In the genomic region with DNA sequence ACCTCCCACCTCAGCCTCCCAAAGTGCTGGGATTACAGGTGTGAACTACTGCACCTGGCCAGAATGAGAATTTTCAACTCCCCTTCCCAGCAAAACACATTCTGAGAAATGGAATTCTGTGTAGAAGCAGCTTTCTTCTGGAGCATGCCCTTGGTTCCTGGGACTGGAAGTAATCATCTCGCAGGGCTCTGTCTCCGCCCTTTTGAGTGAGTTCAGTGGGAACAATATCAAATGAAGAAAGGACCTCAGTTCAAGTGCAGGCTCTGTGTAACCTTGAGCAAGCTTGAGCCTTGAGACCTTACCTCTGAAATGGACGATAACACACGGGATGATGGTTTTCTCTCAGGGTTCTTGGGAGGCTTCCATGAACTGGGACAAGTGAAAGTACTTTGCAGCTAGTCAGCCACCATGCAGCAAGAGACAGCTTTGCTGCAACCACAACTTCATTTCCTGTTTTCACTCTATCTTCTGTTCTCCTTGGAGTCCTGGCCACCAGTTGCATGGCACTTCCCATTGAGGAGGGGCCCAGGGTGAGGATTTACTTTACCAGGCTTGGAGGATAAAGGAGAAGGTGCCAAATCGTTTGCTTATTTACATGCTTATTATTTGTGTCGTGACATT, we compare ENCODE assay signal across 23 cellular contexts. TPM values are rescaled to one million over a fixed set of nuclear protein-coding genes. Genes with fewer than 3 reads are reported as not detected.
A peak's percentile ranks its signal among the peaks of the same experiment; 100 is the strongest.
DNase-seq lines count a peak whose midpoint lies in the region; ATAC-seq lines count a peak whose summit lies in the region.
"Had no signal": no experiment of that assay in that cellular context is flagged by ENCODE, and none has a peak within 500 bp of the region (broad histone marks: within the 10 kb centered on the region; RNA-seq: fewer than 3 reads in every experiment).

No MANE protein-coding gene starts in this region.

- no peaks in the 10 kb centered on the region for H3K9me3 Mint-ChIP-seq in naive thymus-derived CD8-positive, alpha-beta T cell
- no peaks in the 10 kb centered on the region for H3K9me3 Mint-ChIP-seq in immature natural killer cell
- H3K9me3 Mint-ChIP-seq: activated T-helper 17 cell treated with anti-CD3 and anti-CD28 coated beads, Interleukin-2, amount 50 U/mL, for 72 hours; CD4-positive, CD25-positive, alpha-beta regulatory T cell; HFFc6; mesothelial cell of epicardium; nephron progenitor cell had no signal

- DNase-seq in activated CD8-positive, alpha-beta memory T cell treated with anti-CD3 and anti-CD28 coated beads for 24 hours = peak; percentile 40
- no peak for DNase-seq in activated CD8-positive, alpha-beta memory T cell treated with anti-CD3 and anti-CD28 coated beads, Interleukin-2, amount 50 U/mL, for 4 hours
- DNase-seq in GDM1 (lab: John Stamatoyannopoulos, UW) (peak; percentile 13), OCI-M1 (lab: John Stamatoyannopoulos, UW) (peak; percentile 16), immature natural killer cell (no peak), SW480 (ENCODE audit: low spot score) (no peak), posterior cingulate gyrus (no peak)
- DNase-seq in naive thymus-derived CD8-positive, alpha-beta T cell = peak in 2 of 10 donors; percentile 12 to 18
- DNase-seq: ACHN; amniotic stem cell; cortex of kidney; HFFc6; left colon; NCI-H1436; NCI-H2171; nephron progenitor cell; psoas muscle; stimulated activated CD4-positive, alpha-beta T cell treated with anti-CD3 and anti-CD28 coated beads, Interleukin-2, amount 100 ng/mL, for 24 hours; stimulated activated naive CD8-positive, alpha-beta T cell treated with anti-CD3 and anti-CD28 coated beads, Interleukin-15, Interleukin-2, amounts not matched to agents 100 U/mL and 50 U/mL, for 24 hours; tibial artery had no signal

- intact Hi-C loops in posterior cingulate gyrus (cut with DNase I) = no loop called here

- H3K27me3 Mint-ChIP-seq in naive thymus-derived CD8-positive, alpha-beta T cell = peaks cover 0 to 17% (median 4%) of the 10 kb centered on the region in 5 donors
- H3K27me3 Mint-ChIP-seq in immature natural killer cell (ENCODE audit: low read depth in 3 of 3) = peaks cover 5 to 8% (median 7%) of the 10 kb centered on the region in 3 donors
- H3K27me3 Mint-ChIP-seq: CD4-positive, CD25-positive, alpha-beta regulatory T cell had no signal

- no peaks in the 10 kb centered on the region for H3K36me3 Mint-ChIP-seq in naive thymus-derived CD8-positive, alpha-beta T cell
- no peaks in the 10 kb centered on the region for H3K36me3 Mint-ChIP-seq in immature natural killer cell
- H3K36me3 Mint-ChIP-seq: CD4-positive, CD25-positive, alpha-beta regulatory T cell; mesothelial cell of epicardium had no signal

- H3K4me1 Mint-ChIP-seq in naive thymus-derived CD8-positive, alpha-beta T cell = peaks cover 5 to 15% (median 10%) of the 10 kb centered on the region in 4 donors
- H3K4me1 Mint-ChIP-seq in immature natural killer cell = no peaks in the 10 kb centered on the region
- H3K4me1 Mint-ChIP-seq: activated T-helper 17 cell treated with anti-CD3 and anti-CD28 coated beads, Interleukin-2, amount 50 U/mL, for 72 hours had no signal

- peak in 1 of 2 donors; percentile 53 for ATAC-seq in naive thymus-derived CD8-positive, alpha-beta T cell
- ATAC-seq: activated T-helper 17 cell treated with anti-CD3 and anti-CD28 coated beads, Interleukin-2, amount 50 U/mL, for 72 hours; left colon; psoas muscle; stimulated activated naive CD8-positive, alpha-beta T cell treated with anti-CD3 and anti-CD28 coated beads, Interleukin-15, Interleukin-2, amounts not matched to agents 100 U/mL and 50 U/mL, for 24 hours had no signal

- POLR2A ChIA-PET in naive thymus-derived CD8-positive, alpha-beta T cell (lab: Charles Lee) = interaction anchor here (0.5 to 1.7 kb wide), 8 partner anchors 12 to 228 kb away, joined by 3 to 7 read pairs (median 4); no protein-coding TSS in a partner anchor

- H3K4me3 Mint-ChIP-seq in naive thymus-derived CD8-positive, alpha-beta T cell = peak overlapping the region; percentile 19 to 83 (median 55)
- no peak overlapping the region for H3K4me3 Mint-ChIP-seq in immature natural killer cell
- H3K4me3 Mint-ChIP-seq: activated T-helper 17 cell treated with anti-CD3 and anti-CD28 coated beads, Interleukin-2, amount 50 U/mL, for 72 hours; HFFc6; mesothelial cell of epicardium; nephron progenitor cell had no signal

- H3K27ac Mint-ChIP-seq in naive thymus-derived CD8-positive, alpha-beta T cell = peak overlapping the region in 8 of 10 donors; percentile 34 to 89 (median 74)
- H3K27ac Mint-ChIP-seq in immature natural killer cell = no peak overlapping the region
- H3K27ac Mint-ChIP-seq: activated T-helper 17 cell treated with anti-CD3 and anti-CD28 coated beads, Interleukin-2, amount 50 U/mL, for 72 hours; HFFc6; mesothelial cell of epicardium; nephron progenitor cell had no signal

RNA-seq across cellular contexts. Expression of gene IGF1R, which starts 35.7 kb away (rescaled TPM):
- total RNA-seq in naive thymus-derived CD8-positive, alpha-beta T cell = 100 to 1,000 TPM; 117 to 122 TPM
- polyA plus RNA-seq in naive thymus-derived CD8-positive, alpha-beta T cell = 1 to 10 TPM; 2.5 to 6.3 (median 4.9) TPM
- 1 to 10 TPM; 1.4 to 4.7 (median 1.4) TPM for polyA plus RNA-seq in immature natural killer cell

Comparison
In these comparisons a context has a peak if more than half of its experiments do, and no peak if none do; other contexts are left out.
1. DNase-seq: peak in activated CD8-positive, alpha-beta memory T cell treated with anti-CD3 and anti-CD28 coated beads for 24 hours (single experiment), GDM1 (single experiment) and OCI-M1 (single experiment); none in activated CD8-positive, alpha-beta memory T cell treated with anti-CD3 and anti-CD28 coated beads, Interleukin-2, amount 50 U/mL, for 4 hours (single experiment), immature natural killer cell (0 of 3), SW480 (single experiment) and posterior cingulate gyrus (0 of 10).
2. H3K27ac Mint-ChIP-seq: peak in naive thymus-derived CD8-positive, alpha-beta T cell (8 of 10); none in immature natural killer cell (0 of 6).
3. H3K4me3 Mint-ChIP-seq: peak in naive thymus-derived CD8-positive, alpha-beta T cell (10 of 10); none in immature natural killer cell (0 of 5).